ENCODE assay signal across 25 cellular contexts in genomic region chr2:34099377-34099776, GRCh38.
"Had no signal": no experiment of that assay in that cellular context is flagged by ENCODE, and none has a peak within 500 bp of the region (broad histone marks: within the 10 kb centered on the region; RNA-seq: fewer than 3 reads in every experiment).

No MANE protein-coding gene starts in this region.

- H2AFZ ChIP-seq: parathyroid adenoma had no signal

- H3K79me2 ChIP-seq: parathyroid adenoma had no signal

- H3K9ac ChIP-seq: parathyroid adenoma had no signal

- H3K9me3 ChIP-seq: ovary, psoas muscle, right lobe of liver, sigmoid colon, suprapubic skin, testis, tibial artery, transverse colon, upper lobe of right lung, uterus had no signal

- H3K4me1 ChIP-seq: parathyroid adenoma, psoas muscle, right lobe of liver, suprapubic skin, testis, tibial artery, transverse colon, upper lobe of right lung, uterus had no signal

- H3K4me3 ChIP-seq: ovary, psoas muscle, right lobe of liver, sigmoid colon, suprapubic skin, testis, tibial artery, transverse colon, upper lobe of right lung, uterus had no signal

- H3K27me3 ChIP-seq: ovary, right lobe of liver, sigmoid colon, suprapubic skin, testis, tibial artery, transverse colon, upper lobe of right lung, uterus had no signal

- H3K36me3 ChIP-seq: ovary, right lobe of liver, sigmoid colon, suprapubic skin, tibial artery, transverse colon, upper lobe of right lung, uterus had no signal

- DNase-seq: naive thymus-derived CD4-positive, alpha-beta T cell; natural killer cell; occipital lobe; ovary; posterior cingulate gyrus; psoas muscle; right cardiac atrium; right lobe of liver; sigmoid colon; small intestine; stimulated activated CD4-positive, alpha-beta T cell treated with anti-CD3 and anti-CD28 coated beads, Interleukin-15, amount 100 ng/mL, for 24 hours; stimulated activated CD4-positive, alpha-beta T cell treated with anti-CD3 and anti-CD28 coated beads, Interleukin-2, amount 100 ng/mL, for 24 hours; stimulated activated CD4-positive, alpha-beta T cell treated with anti-CD3 and anti-CD28 coated beads, Interleukin-2, amount 100 ng/mL, for 48 hours; stimulated activated CD4-positive, alpha-beta T cell treated with anti-CD3 and anti-CD28 coated beads, Interleukin-4, amount 100 ng/mL, for 24 hours; stimulated activated naive CD4-positive, alpha-beta T cell; stimulated activated naive CD8-positive, alpha-beta T cell treated with anti-CD3 and anti-CD28 coated beads, Interleukin-15, amount 100 ng/mL, for 72 hours; stimulated activated naive CD8-positive, alpha-beta T cell treated with anti-CD3 and anti-CD28 coated beads, Interleukin-15, Interleukin-2, amounts not matched to agents 100 U/mL and 50 U/mL, for 24 hours; substantia nigra; testis; tibial artery; transverse colon; upper lobe of right lung; uterus had no signal

- H3K27ac ChIP-seq: ovary, parathyroid adenoma, psoas muscle, right lobe of liver, sigmoid colon, suprapubic skin, testis, tibial artery, transverse colon, upper lobe of right lung, uterus had no signal
